ENCODE assay signal across 1 cellular context in genomic region chr3:188407158-188407880, GRCh38.
TF ChIP-seq lines count a peak whose summit lies in the region.

No MANE protein-coding gene starts in this region.

TF ChIP-seq in IMR-90, 13 proteins besides CTCF, POLR2A, EP300 and RAD21 (continued from another document):
- no peak for TF ChIP-seq ELK1 (IDR thresholded peaks at IDR 0.05; ENCODE audit: borderline replicate concordance, low read depth, low read length)
- no peak for TF ChIP-seq CEBPB (IDR thresholded peaks at IDR 0.05; ENCODE audit: low read depth, low read length)
- no peak for TF ChIP-seq MAZ (IDR thresholded peaks at IDR 0.05; ENCODE audit: borderline replicate concordance, low read depth, low read length)
- no peak for TF ChIP-seq USF2 (IDR thresholded peaks at IDR 0.05; ENCODE audit: low read depth, low read length)
- no peak for TF ChIP-seq BHLHE40 (IDR thresholded peaks at IDR 0.05; ENCODE audit: low read depth, low read length)
- TF ChIP-seq FOS (IDR thresholded peaks at IDR 0.05; ENCODE audit: low read depth, low read length), result no peak
- TF ChIP-seq MAFK (IDR thresholded peaks at IDR 0.05; ENCODE audit: low read depth, low read length), result no peak
- TF ChIP-seq NFE2L2 (IDR thresholded peaks at IDR 0.05; ENCODE audit: low read depth, low read length), result no peak
- TF ChIP-seq MXI1 (IDR thresholded peaks at IDR 0.05; ENCODE audit: borderline replicate concordance, low read depth, low read length), result no peak
